In the genomic region with DNA sequence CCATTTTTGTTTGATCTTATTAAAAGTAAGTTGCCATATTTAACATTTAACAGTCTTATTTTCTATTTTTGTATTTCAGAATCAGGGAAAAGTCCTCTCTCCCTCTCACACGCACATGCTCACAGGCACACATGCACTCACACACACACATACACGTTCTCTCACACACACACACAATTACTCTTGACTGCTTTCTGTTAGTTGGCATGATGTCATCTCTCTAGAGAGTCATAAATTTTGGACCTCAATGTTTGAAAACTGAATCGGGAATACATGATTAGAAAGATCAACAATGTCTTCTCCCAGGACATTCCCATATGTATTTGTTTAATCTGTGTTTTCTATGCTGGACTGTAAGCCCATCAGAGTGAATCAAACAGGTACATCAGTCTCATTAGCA, we compare ENCODE assay signal across 1 cellular context.
TF ChIP-seq lines count a peak whose summit lies in the region.

No MANE protein-coding gene starts in this region.

TF ChIP-seq in HEK293, 187 proteins besides CTCF, POLR2A, EP300 and RAD21 (continued from another document and continues in another):
- TF ChIP-seq, protein P1, sequence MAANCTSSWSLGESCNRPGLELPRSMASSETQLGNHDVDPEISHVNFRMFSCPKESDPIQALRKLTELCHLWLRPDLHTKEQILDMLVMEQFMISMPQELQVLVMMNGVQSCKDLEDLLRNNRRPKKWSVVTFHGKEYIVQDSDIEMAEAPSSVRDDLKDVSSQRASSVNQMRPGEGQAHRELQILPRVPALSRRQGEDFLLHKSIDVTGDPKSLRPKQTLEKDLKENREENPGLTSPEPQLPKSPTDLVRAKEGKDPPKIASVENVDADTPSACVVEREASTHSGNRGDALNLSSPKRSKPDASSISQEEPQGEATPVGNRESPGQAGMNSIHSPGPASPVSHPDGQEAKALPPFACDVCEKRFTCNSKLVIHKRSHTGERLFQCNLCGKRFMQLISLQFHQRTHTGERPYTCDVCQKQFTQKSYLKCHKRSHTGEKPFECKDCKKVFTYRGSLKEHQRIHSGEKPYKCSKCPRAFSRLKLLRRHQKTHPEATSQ (tag by site-specific recombination; IDR thresholded peaks at IDR 0.05): no peak
- TF ChIP-seq ZNF248 (tag by site-specific recombination; IDR thresholded peaks at IDR 0.05) (0 out of 2 replicates have a peak, but pooled peaks have one; percentile 15), ZNF266 (tag by site-specific recombination; IDR thresholded peaks at IDR 0.05; ENCODE audit: low read depth) (no peak), FEZF1 (tag by site-specific recombination; IDR thresholded peaks at IDR 0.05) (peak; percentile 63), ZXDB (tag by site-specific recombination; IDR thresholded peaks at IDR 0.05) (peak; percentile 51), SCRT2 (tag by site-specific recombination; IDR thresholded peaks at IDR 0.05) (peak; percentile 88), ZNF221 (tag by site-specific recombination; IDR thresholded peaks at IDR 0.05; ENCODE audit: borderline replicate concordance) (no peak), ZNF501 (tag by site-specific recombination; IDR thresholded peaks at IDR 0.05) (peak; percentile 62; the same call in 1 of the 2 replicates), GFI1B (tag by site-specific recombination; IDR thresholded peaks at IDR 0.05) (peak; percentile 60; the same call in 1 of the 2 replicates), ZBTB8A (tag by site-specific recombination; IDR thresholded peaks at IDR 0.05) (no peak), ZNF677 (tag by site-specific recombination; IDR thresholded peaks at IDR 0.05) (no peak), ZNF843 (tag by site-specific recombination; IDR thresholded peaks at IDR 0.05) (peak; percentile 90), ZSCAN23 (tag by site-specific recombination; IDR thresholded peaks at IDR 0.05) (peak; percentile 78; the same call in 1 of the 2 replicates), ZBTB48 (tag by site-specific recombination; IDR thresholded peaks at IDR 0.05) (no peak), ZNF335 (tag by site-specific recombination; conservative IDR thresholded peaks at IDR 0.05) (peak; percentile 50), ZNF391 (tag by site-specific recombination; IDR thresholded peaks at IDR 0.05; ENCODE audit: borderline replicate concordance, low read depth) (no peak), ZNF19 (tag by site-specific recombination; IDR thresholded peaks at IDR 0.05; ENCODE audit: low read depth) (no peak), ZNF404 (tag by site-specific recombination; IDR thresholded peaks at IDR 0.05) (no peak), ZNF239 (tag by site-specific recombination; IDR thresholded peaks at IDR 0.05) (no peak), ZNF214 (tag by site-specific recombination; IDR thresholded peaks at IDR 0.05; ENCODE audit: borderline replicate concordance) (no peak), ZNF366 (tag by site-specific recombination; conservative IDR thresholded peaks at IDR 0.05) (peak; percentile 91), ZNF510 (tag by site-specific recombination; IDR thresholded peaks at IDR 0.05; ENCODE audit: insufficient replicate concordance) (no peak), ZNF121 (tag by site-specific recombination; IDR thresholded peaks at IDR 0.05) (no peak), ZBTB21 (tag by site-specific recombination; IDR thresholded peaks at IDR 0.05) (peak; percentile 78), SCRT1 (tag by site-specific recombination; IDR thresholded peaks at IDR 0.05; ENCODE audit: borderline replicate concordance) (peak; percentile 47; the same call in 1 of the 2 replicates), YY2 (tag by site-specific recombination; IDR thresholded peaks at IDR 0.05) (no peak), ZNF140 (tag by site-specific recombination; IDR thresholded peaks at IDR 0.05) (no peak), KLF8 (tag by site-specific recombination; IDR thresholded peaks at IDR 0.05) (peak; percentile 82)
- TF ChIP-seq, protein P2, sequence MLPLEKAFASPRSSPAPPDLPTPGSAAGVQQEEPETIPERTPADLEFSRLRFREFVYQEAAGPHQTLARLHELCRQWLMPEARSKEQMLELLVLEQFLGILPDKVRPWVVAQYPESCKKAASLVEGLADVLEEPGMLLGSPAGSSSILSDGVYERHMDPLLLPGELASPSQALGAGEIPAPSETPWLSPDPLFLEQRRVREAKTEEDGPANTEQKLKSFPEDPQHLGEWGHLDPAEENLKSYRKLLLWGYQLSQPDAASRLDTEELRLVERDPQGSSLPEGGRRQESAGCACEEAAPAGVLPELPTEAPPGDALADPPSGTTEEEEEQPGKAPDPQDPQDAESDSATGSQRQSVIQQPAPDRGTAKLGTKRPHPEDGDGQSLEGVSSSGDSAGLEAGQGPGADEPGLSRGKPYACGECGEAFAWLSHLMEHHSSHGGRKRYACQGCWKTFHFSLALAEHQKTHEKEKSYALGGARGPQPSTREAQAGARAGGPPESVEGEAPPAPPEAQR (tag by site-specific recombination; IDR thresholded peaks at IDR 0.05): peak; percentile 80
- TF ChIP-seq, protein P3, sequence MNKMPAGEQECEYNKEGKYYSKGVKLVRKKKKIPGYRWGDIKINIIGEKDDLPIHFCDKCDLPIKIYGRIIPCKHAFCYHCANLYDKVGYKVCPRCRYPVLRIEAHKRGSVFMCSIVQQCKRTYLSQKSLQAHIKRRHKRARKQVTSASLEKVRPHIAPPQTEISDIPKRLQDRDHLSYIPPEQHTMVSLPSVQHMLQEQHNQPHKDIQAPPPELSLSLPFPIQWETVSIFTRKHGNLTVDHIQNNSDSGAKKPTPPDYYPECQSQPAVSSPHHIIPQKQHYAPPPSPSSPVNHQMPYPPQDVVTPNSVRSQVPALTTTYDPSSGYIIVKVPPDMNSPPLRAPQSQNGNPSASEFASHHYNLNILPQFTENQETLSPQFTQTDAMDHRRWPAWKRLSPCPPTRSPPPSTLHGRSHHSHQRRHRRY (tag by site-specific recombination; IDR thresholded peaks at IDR 0.05): no peak
- TF ChIP-seq, protein P4, sequence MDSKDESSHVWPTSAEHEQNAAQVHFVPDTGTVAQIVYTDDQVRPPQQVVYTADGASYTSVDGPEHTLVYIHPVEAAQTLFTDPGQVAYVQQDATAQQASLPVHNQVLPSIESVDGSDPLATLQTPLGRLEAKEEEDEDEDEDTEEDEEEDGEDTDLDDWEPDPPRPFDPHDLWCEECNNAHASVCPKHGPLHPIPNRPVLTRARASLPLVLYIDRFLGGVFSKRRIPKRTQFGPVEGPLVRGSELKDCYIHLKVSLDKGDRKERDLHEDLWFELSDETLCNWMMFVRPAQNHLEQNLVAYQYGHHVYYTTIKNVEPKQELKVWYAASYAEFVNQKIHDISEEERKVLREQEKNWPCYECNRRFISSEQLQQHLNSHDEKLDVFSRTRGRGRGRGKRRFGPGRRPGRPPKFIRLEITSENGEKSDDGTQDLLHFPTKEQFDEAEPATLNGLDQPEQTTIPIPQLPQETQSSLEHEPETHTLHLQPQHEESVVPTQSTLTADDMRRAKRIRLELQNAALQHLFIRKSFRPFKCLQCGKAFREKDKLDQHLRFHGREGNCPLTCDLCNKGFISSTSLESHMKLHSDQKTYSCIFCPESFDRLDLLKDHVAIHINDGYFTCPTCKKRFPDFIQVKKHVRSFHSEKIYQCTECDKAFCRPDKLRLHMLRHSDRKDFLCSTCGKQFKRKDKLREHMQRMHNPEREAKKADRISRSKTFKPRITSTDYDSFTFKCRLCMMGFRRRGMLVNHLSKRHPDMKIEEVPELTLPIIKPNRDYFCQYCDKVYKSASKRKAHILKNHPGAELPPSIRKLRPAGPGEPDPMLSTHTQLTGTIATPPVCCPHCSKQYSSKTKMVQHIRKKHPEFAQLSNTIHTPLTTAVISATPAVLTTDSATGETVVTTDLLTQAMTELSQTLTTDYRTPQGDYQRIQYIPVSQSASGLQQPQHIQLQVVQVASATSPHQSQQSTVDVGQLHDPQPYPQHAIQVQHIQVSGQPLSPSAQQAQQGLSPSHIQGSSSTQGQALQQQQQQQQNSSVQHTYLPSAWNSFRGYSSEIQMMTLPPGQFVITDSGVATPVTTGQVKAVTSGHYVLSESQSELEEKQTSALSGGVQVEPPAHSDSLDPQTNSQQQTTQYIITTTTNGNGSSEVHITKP (tag by site-specific recombination; IDR thresholded peaks at IDR 0.05): peak; percentile 40; the same call in 1 of the 2 replicates
- TF ChIP-seq, protein P5, sequence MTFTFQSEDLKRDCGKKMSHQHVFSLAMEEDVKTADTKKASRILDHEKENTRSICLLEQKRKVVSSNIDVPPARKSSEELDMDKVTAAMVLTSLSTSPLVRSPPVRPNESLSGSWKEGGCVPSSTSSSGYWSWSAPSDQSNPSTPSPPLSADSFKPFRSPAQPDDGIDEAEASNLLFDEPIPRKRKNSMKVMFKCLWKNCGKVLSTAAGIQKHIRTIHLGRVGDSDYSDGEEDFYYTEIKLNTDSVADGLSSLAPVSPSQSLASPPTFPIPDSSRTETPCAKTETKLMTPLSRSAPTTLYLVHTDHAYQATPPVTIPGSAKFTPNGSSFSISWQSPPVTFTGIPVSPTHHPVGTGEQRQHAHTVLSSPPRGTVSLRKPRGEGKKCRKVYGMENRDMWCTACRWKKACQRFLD (tag by site-specific recombination; IDR thresholded peaks at IDR 0.05): no peak
- TF ChIP-seq, protein P6, sequence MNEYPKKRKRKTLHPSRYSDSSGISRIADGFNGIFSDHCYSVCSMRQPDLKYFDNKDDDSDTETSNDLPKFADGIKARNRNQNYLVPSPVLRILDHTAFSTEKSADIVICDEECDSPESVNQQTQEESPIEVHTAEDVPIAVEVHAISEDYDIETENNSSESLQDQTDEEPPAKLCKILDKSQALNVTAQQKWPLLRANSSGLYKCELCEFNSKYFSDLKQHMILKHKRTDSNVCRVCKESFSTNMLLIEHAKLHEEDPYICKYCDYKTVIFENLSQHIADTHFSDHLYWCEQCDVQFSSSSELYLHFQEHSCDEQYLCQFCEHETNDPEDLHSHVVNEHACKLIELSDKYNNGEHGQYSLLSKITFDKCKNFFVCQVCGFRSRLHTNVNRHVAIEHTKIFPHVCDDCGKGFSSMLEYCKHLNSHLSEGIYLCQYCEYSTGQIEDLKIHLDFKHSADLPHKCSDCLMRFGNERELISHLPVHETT (tag by site-specific recombination; IDR thresholded peaks at IDR 0.05): peak; percentile 89
- TF ChIP-seq, protein P7, sequence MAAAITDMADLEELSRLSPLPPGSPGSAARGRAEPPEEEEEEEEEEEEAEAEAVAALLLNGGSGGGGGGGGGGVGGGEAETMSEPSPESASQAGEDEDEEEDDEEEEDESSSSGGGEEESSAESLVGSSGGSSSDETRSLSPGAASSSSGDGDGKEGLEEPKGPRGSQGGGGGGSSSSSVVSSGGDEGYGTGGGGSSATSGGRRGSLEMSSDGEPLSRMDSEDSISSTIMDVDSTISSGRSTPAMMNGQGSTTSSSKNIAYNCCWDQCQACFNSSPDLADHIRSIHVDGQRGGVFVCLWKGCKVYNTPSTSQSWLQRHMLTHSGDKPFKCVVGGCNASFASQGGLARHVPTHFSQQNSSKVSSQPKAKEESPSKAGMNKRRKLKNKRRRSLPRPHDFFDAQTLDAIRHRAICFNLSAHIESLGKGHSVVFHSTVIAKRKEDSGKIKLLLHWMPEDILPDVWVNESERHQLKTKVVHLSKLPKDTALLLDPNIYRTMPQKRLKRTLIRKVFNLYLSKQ (tag by site-specific recombination; IDR thresholded peaks at IDR 0.05; ENCODE audit: borderline replicate concordance): no peak; the same call in 1 of the 2 replicates
- TF ChIP-seq, protein P8, sequence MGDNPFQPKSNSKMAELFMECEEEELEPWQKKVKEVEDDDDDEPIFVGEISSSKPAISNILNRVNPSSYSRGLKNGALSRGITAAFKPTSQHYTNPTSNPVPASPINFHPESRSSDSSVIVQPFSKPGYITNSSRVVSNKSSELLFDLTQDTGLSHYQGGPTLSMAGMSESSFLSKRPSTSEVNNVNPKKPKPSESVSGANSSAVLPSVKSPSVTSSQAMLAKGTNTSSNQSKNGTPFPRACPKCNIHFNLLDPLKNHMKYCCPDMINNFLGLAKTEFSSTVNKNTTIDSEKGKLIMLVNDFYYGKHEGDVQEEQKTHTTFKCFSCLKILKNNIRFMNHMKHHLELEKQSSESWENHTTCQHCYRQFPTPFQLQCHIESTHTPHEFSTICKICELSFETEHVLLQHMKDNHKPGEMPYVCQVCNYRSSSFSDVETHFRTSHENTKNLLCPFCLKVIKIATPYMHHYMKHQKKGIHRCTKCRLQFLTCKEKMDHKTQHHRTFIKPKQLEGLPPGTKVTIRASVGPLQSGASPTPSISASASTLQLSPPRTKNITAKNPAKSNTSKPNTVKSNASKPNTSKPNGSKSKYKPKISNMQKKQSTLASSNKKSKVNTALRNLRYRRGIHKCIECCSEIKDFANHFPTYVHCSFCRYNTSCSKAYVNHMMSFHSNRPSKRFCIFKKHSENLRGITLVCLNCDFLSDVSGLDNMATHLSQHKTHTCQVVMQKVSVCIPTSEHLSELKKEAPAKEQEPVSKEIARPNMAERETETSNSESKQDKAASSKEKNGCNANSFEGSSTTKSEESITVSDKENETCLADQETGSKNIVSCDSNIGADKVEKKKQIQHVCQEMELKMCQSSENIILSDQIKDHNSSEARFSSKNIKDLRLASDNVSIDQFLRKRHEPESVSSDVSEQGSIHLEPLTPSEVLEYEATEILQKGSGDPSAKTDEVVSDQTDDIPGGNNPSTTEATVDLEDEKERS (tag by site-specific recombination; IDR thresholded peaks at IDR 0.05): no peak
- TF ChIP-seq, protein P9, sequence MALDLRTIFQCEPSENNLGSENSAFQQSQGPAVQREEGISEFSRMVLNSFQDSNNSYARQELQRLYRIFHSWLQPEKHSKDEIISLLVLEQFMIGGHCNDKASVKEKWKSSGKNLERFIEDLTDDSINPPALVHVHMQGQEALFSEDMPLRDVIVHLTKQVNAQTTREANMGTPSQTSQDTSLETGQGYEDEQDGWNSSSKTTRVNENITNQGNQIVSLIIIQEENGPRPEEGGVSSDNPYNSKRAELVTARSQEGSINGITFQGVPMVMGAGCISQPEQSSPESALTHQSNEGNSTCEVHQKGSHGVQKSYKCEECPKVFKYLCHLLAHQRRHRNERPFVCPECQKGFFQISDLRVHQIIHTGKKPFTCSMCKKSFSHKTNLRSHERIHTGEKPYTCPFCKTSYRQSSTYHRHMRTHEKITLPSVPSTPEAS (tag by site-specific recombination; IDR thresholded peaks at IDR 0.05): peak; percentile 90
